ENCODE assay signal across 13 cellular contexts in the genomic region with DNA sequence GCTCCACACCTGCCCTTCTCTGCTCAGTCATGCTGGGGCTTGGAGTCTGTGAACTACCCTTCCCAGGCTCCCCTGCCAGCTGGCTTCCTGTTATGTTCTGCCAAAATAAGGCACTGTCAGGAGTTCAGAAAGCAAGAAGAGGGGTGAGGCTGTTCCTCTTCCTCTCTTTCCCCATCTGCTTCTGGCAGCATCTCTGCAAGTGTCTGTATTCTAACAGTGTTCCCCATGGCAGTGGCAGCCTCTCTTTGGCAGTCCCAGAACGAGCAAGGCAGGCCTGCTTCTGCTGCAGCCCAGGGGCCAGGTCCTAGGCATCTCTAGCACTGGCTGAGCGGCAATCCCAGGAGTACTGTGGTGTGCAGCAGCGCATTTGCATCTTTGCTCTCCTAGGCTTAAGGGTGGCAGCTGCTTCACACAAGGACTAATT.
DNase-seq lines count a peak whose midpoint lies in the region; ATAC-seq and TF ChIP-seq lines count a peak whose summit lies in the region.
"Had no signal": no experiment of that assay in that cellular context is flagged by ENCODE, and none has a peak within 500 bp of the region (broad histone marks: within the 10 kb centered on the region; RNA-seq: fewer than 3 reads in every experiment).

No MANE protein-coding gene starts in this region.

- no peaks in the 10 kb centered on the region for H3K36me3 ChIP-seq in neural progenitor cell

- no peak overlapping the region for H3K9ac ChIP-seq in neural progenitor cell

- peaks cover 7% of the 10 kb centered on the region for H3K4me1 ChIP-seq in neural progenitor cell

- no peak overlapping the region for H3K27ac ChIP-seq in neural progenitor cell

- no peaks in the 10 kb centered on the region for H3K27me3 ChIP-seq in neural progenitor cell

- peaks cover 2% of the 10 kb centered on the region for H3K9me3 Mint-ChIP-seq in neural progenitor cell

- DNase-seq in G401 (ENCODE audit: low spot score): peak; percentile 44
- DNase-seq in NCI-H524 treated with DMSO at 0.1 percent for 48 hours (lab: John Stamatoyannopoulos, UW): peak; percentile 16
- peak; percentile 23 for DNase-seq in dermis blood vessel endothelial cell
- peak; percentile 11 for DNase-seq in neural progenitor cell (ENCODE audit: low spot score)
- no peak for DNase-seq in T1000 (lab: John Stamatoyannopoulos, UW)
- DNase-seq in T-helper 17 cell: no peak
- no peak for DNase-seq in stimulated activated CD4-positive, alpha-beta T cell treated with anti-CD3 and anti-CD28 coated beads, Interleukin-12 subunit alpha, Interleukin-12 subunit beta, amount 100 ng/mL, for 4 hours
- no peak for DNase-seq in iPS-NIHi11 (ENCODE audit: low spot score)
- DNase-seq: effector CD8-positive, alpha-beta T cell; NCI-H1694 treated with DMSO at 0.1 percent for 48 hours; stimulated activated CD4-positive, alpha-beta T cell treated with anti-CD3 and anti-CD28 coated beads, Interleukin-2, amount 100 ng/mL, for 48 hours; stimulated activated naive CD8-positive, alpha-beta T cell treated with anti-CD3 and anti-CD28 coated beads, Interleukin-15, Interleukin-2, amounts not matched to agents 100 U/mL and 50 U/mL, for 24 hours had no signal

- H2AFZ ChIP-seq in neural progenitor cell (replicated peaks): no peak overlapping the region

- H3F3A ChIP-seq in neural progenitor cell (ENCODE audit: low read depth): no peaks in the 10 kb centered on the region

- H3K4me1 Mint-ChIP-seq in neural progenitor cell: peaks cover 12% of the 10 kb centered on the region
- H3K4me1 Mint-ChIP-seq in T-helper 17 cell: peaks cover 9% of the 10 kb centered on the region

- no peak overlapping the region for H3K4me3 ChIP-seq in neural progenitor cell
- H3K4me3 ChIP-seq: lung had no signal

- H3K9me3 ChIP-seq in neural progenitor cell (ENCODE audit: low read depth) (no peaks in the 10 kb centered on the region), T-helper 17 cell (ENCODE audit: control insufficient read depth, low read length, poor library complexity, severe bottlenecking) (no peaks in the 10 kb centered on the region)

- H4K20me1 ChIP-seq in neural progenitor cell (ENCODE audit: low read depth): no peaks in the 10 kb centered on the region

- no peaks in the 10 kb centered on the region for H3K36me3 Mint-ChIP-seq in neural progenitor cell
- peaks cover 6% of the 10 kb centered on the region for H3K36me3 Mint-ChIP-seq in T-helper 17 cell (ENCODE audit: low read depth)

- H3K79me2 ChIP-seq in neural progenitor cell (ENCODE audit: low read depth): no peaks in the 10 kb centered on the region

- no peak for ATAC-seq in T-helper 17 cell
- ATAC-seq: stimulated activated naive CD8-positive, alpha-beta T cell treated with anti-CD3 and anti-CD28 coated beads, Interleukin-15, Interleukin-2, amounts not matched to agents 100 U/mL and 50 U/mL, for 24 hours had no signal

- in situ Hi-C loops in G401 (cut with HindIII; ENCODE audit: low sequenced_read_pairs): no loop called here

- H3K27ac Mint-ChIP-seq in neural progenitor cell (no peak overlapping the region), T-helper 17 cell (no peak overlapping the region)

- H3K4me2 ChIP-seq in neural progenitor cell: no peak overlapping the region

- TF ChIP-seq CTCF in neural progenitor cell (IDR thresholded peaks at IDR 0.05): no peak

- H3K27me3 Mint-ChIP-seq in neural progenitor cell (ENCODE audit: insufficient read depth, low read depth): no peaks in the 10 kb centered on the region
- no peaks in the 10 kb centered on the region for H3K27me3 Mint-ChIP-seq in T-helper 17 cell

- no peak overlapping the region for H3K4me3 Mint-ChIP-seq in neural progenitor cell
- H3K4me3 Mint-ChIP-seq in T-helper 17 cell: no peak overlapping the region

Comparison
In these comparisons a context has a peak if more than half of its experiments do, and no peak if none do; other contexts are left out.
1. DNase-seq: peak in G401 (single experiment), NCI-H524 treated with DMSO at 0.1 percent for 48 hours (single experiment), dermis blood vessel endothelial cell (single experiment) and neural progenitor cell (single experiment); none in T1000 (single experiment), T-helper 17 cell (0 of 3), stimulated activated CD4-positive, alpha-beta T cell treated with anti-CD3 and anti-CD28 coated beads, Interleukin-12 subunit alpha, Interleukin-12 subunit beta, amount 100 ng/mL, for 4 hours (single experiment) and iPS-NIHi11 (single experiment).